Comparison of ENCODE assay signal across 8 cellular contexts in the genomic region with DNA sequence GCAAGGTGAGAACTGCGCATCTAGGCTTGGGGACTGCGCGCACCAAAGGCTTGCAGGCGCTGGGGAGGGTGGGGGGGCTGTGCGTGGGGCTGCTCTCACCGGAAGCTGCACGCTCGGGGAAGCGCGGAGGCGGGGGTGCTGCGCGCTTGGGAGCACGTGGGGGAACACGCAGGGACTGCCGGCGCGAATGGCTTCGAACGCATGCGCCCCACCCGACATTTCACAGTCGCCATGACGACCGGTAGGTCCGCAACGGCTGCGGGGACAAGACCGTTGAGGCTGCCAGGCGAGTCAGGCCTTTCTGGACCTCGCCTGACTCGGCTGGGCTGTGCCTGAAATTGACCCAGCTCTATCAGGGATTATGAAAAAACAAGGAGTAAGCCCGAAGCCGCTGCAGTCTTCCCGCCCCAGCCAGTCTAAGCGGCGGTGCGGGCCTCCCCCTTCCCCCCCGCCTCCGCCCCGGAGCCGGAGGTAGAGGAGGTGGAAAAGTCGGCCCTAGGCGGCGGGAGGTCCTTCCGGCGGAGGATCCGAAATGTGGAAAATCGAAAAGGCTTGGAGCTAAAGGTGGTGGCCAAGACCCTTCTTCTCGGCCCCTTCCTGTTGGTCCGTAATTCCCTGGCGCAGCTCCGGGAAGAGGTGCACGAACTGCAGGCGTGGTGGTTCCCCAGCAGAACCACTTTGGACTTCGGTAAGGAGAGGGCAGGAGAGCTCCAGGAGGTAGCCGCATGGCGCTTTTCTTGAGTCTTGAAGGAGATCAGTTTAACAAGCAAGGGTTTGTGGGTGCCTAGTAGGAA. TPM values are rescaled to one million over a fixed set of nuclear protein-coding genes. Genes with fewer than 3 reads are reported as not detected.
DNase-seq lines count a peak whose midpoint lies in the region; ATAC-seq and TF ChIP-seq lines count a peak whose summit lies in the region.

No MANE protein-coding gene starts in this region.

- peak overlapping the region; percentile 59 to 66 for H3K4me3 ChIP-seq in ascending aorta
- H3K4me3 ChIP-seq in iPS DF 6.9 (ENCODE audit: low read length): peak overlapping the region; percentile 40; the same call in 1 of the 2 replicates
- H3K4me3 ChIP-seq in rectal smooth muscle tissue (ENCODE audit: low read length): peak overlapping the region; percentile 54

- H3K4me1 ChIP-seq in ascending aorta: no peaks in the 10 kb centered on the region
- no peaks in the 10 kb centered on the region for H3K4me1 ChIP-seq in iPS DF 6.9 (ENCODE audit: control insufficient read depth, insufficient read depth, low read length)
- no peaks in the 10 kb centered on the region for H3K4me1 ChIP-seq in rectal smooth muscle tissue (ENCODE audit: control insufficient read depth, insufficient read depth, low read length)

- no peak for ATAC-seq in HG02885 (IDR thresholded peaks at IDR 0.05; ENCODE audit: poor library complexity, unreplicated experiment)
- no peak for ATAC-seq in HG02981 (IDR thresholded peaks at IDR 0.05; ENCODE audit: unreplicated experiment)

- TF ChIP-seq CTCF in ascending aorta (IDR thresholded peaks at IDR 0.05): no peak

- H3K36me3 ChIP-seq in ascending aorta (no peaks in the 10 kb centered on the region), iPS DF 6.9 (ENCODE audit: control insufficient read depth, insufficient read depth, low read length) (no peaks in the 10 kb centered on the region), rectal smooth muscle tissue (ENCODE audit: control insufficient read depth, insufficient read depth, low read length) (no peaks in the 10 kb centered on the region)

- in situ Hi-C loops in Caki2 (cut with HindIII; ENCODE audit: low pct_unique_long_range_greater_than_20kb, low sequenced_read_pairs): no loop called here

- H3K27ac ChIP-seq in ascending aorta: no peak overlapping the region
- H3K27ac ChIP-seq in iPS DF 6.9 (ENCODE audit: low read length): no peak overlapping the region
- H3K27ac ChIP-seq in rectal smooth muscle tissue (ENCODE audit: low read depth, low read length): no peak overlapping the region

- peak; percentile 25 for DNase-seq in Caki2 (ENCODE audit: low read depth)
- DNase-seq in NCI-H748 treated with DMSO at 0.1 percent for 48 hours (lab: John Stamatoyannopoulos, UW): peak; percentile 44
- DNase-seq in ascending aorta (ENCODE audit: low spot score in 2 of 2): no peak
- no peak for DNase-seq in iPS DF 6.9 (ENCODE audit: low read depth, low spot score)
- no peak for DNase-seq in NCI-H1694 treated with DMSO at 0.1 percent for 48 hours (lab: John Stamatoyannopoulos, UW)

- H3K27me3 ChIP-seq in ascending aorta: no peaks in the 10 kb centered on the region
- peaks cover 2% of the 10 kb centered on the region; the same call in 1 of the 2 replicates for H3K27me3 ChIP-seq in iPS DF 6.9 (ENCODE audit: control insufficient read depth, insufficient read depth, low read length)
- H3K27me3 ChIP-seq in rectal smooth muscle tissue (ENCODE audit: control insufficient read depth, insufficient read depth, low read length): no peaks in the 10 kb centered on the region

- H3K9me3 ChIP-seq in ascending aorta (no peaks in the 10 kb centered on the region), iPS DF 6.9 (ENCODE audit: control insufficient read depth, insufficient read depth, low read length) (no peaks in the 10 kb centered on the region)

- H3K9ac ChIP-seq in rectal smooth muscle tissue (ENCODE audit: low read length): no peak overlapping the region

- intact Hi-C loops in ascending aorta (cut with DNase I): no loop called here

- WGBS in iPS DF 6.9 (ENCODE audit: insufficient coverage, insufficient read length): no CpG with 5 or more reads among the region's 58 CpGs

RNA-seq across cellular contexts. Expression of a gene that starts 34.9 kb away (rescaled TPM):
- total RNA-seq in Caki2 (2014; rRNA removed; shearing (Covaris generic); ENCODE audit: low replicate concordance): 0.71 TPM in 1 of 2 replicates, not detected in the other
- 2.1 TPM for total RNA-seq in ascending aorta

Comparison
In these comparisons a context has a peak if more than half of its experiments do, and no peak if none do; other contexts are left out.
1. DNase-seq: peak in Caki2 (single experiment) and NCI-H748 treated with DMSO at 0.1 percent for 48 hours (single experiment); none in ascending aorta (0 of 2), iPS DF 6.9 (single experiment) and NCI-H1694 treated with DMSO at 0.1 percent for 48 hours (single experiment).
2. Peak in every context shown above with its lines, with median percentiles within 50 percentile points of each other: H3K4me3 ChIP-seq.